In genomic region chr20:60838297-60838696, GRCh38 we compare ENCODE assay signal across 20 cellular contexts.
DNase-seq lines count a peak whose midpoint lies in the region; ATAC-seq, FAIRE-seq and TF ChIP-seq lines count a peak whose summit lies in the region.
"Had no signal": no experiment of that assay in that cellular context is flagged by ENCODE, and none has a peak within 500 bp of the region (broad histone marks: within the 10 kb centered on the region; RNA-seq: fewer than 3 reads in every experiment).

No MANE protein-coding gene starts in this region.

- no peak overlapping the region for H2BK120ac ChIP-seq in mesendoderm (ENCODE audit: low read depth, low read length)

- H3K79me1 ChIP-seq in mesendoderm (ENCODE audit: low read length) = no peaks in the 10 kb centered on the region

- no peak overlapping the region for H4K8ac ChIP-seq in mesendoderm (ENCODE audit: low read depth, low read length)

- H3K4ac ChIP-seq in mesendoderm (ENCODE audit: low read depth, low read length) = no peak overlapping the region

- H3K9ac ChIP-seq in HepG2 (ENCODE audit: insufficient read depth, low read depth, low read length) = no peak overlapping the region
- no peak overlapping the region for H3K9ac ChIP-seq in mesendoderm (ENCODE audit: low read length)

- H3K36me3 ChIP-seq in HepG2 (replicated peaks in 1 of 2; ENCODE audit: control insufficient read depth in 1 of 2, insufficient read depth in 2 of 2, low read length in 2 of 2) (no peaks in the 10 kb centered on the region), right lobe of liver (no peaks in the 10 kb centered on the region), RWPE2 (ENCODE audit: low read depth) (no peaks in the 10 kb centered on the region), mesendoderm (ENCODE audit: control insufficient read depth, insufficient read depth, low read length) (no peaks in the 10 kb centered on the region)
- H3K36me3 ChIP-seq: HAP-1 had no signal

- H3K18ac ChIP-seq in mesendoderm (ENCODE audit: low read length) = peak overlapping the region; percentile 52

- WGBS in HepG2 (ENCODE audit: low lambda C conversion rate) = 13% methylated on average over 3 of the region's 3 CpGs
- 30% methylated on average over 2 of the region's 3 CpGs for WGBS in right lobe of liver (ENCODE audit: insufficient coverage, low coverage, low lambda C conversion rate, missing lambda C conversion rate)
- WGBS in mesendoderm (ENCODE audit: extremely low coverage, insufficient coverage, low lambda C conversion rate) = no CpG with 5 or more reads among the region's 3 CpGs

- H3K27ac ChIP-seq in HepG2 (ENCODE audit: extremely low read length, insufficient read depth, low read length) = no peak overlapping the region
- H3K27ac ChIP-seq in right lobe of liver = no peak overlapping the region
- no peak overlapping the region for H3K27ac ChIP-seq in RWPE2 (ENCODE audit: poor library complexity, severe bottlenecking)
- no peak overlapping the region for H3K27ac ChIP-seq in mesendoderm (ENCODE audit: low read depth, low read length)
- H3K27ac ChIP-seq: 22Rv1, C4-2B had no signal

- H3K4me2 ChIP-seq in HepG2 (ENCODE audit: low read depth, low read length) = no peak overlapping the region
- H3K4me2 ChIP-seq in mesendoderm (ENCODE audit: low read length) = no peak overlapping the region

- no peaks in the 10 kb centered on the region for H3K79me2 ChIP-seq in HepG2 (ENCODE audit: insufficient read depth, low read length)
- no peaks in the 10 kb centered on the region for H3K79me2 ChIP-seq in mesendoderm (ENCODE audit: control insufficient read depth, insufficient read depth, low read length)

- H3K4me1 ChIP-seq in HepG2 (ENCODE audit: insufficient read depth, low read length) (no peaks in the 10 kb centered on the region), right lobe of liver (no peaks in the 10 kb centered on the region), RWPE2 (ENCODE audit: insufficient read depth, poor library complexity, severe bottlenecking) (no peaks in the 10 kb centered on the region), mesendoderm (ENCODE audit: control insufficient read depth, low read depth, low read length) (peaks cover 1% of the 10 kb centered on the region)
- H3K4me1 ChIP-seq: HAP-1 had no signal

- H4K5ac ChIP-seq in mesendoderm (ENCODE audit: low read length) = no peak overlapping the region

- TF ChIP-seq RAD21 in HepG2 (CRISPR knock-in tag; IDR thresholded peaks at IDR 0.05) = no peak

- TF ChIP-seq EP300 in HepG2 (IDR thresholded peaks at IDR 0.05; ENCODE audit: low read depth in 2 of 2, low read length in 2 of 2) (no peak), HepG2 (CRISPR knock-in tag; IDR thresholded peaks at IDR 0.05; ENCODE audit: borderline replicate concordance) (no peak)

- H2BK5ac ChIP-seq in mesendoderm (ENCODE audit: low read length) = no peak overlapping the region

- no peak overlapping the region for H2BK15ac ChIP-seq in mesendoderm (replicated peaks; ENCODE audit: low read depth)

- CTCF ChIA-PET in HepG2 (lab: Yijun Ruan, JAX; ENCODE audit: low intra/inter-chr PET ratio, low total read pairs) = no interaction called here

- DNase-seq in HepG2 (ENCODE audit: low spot score) (no peak), right lobe of liver (no peak), RWPE2 (ENCODE audit: low spot score) (no peak), mesendoderm (no peak), NAMALWA (ENCODE audit: low spot score) (no peak), C1 segment of cervical spinal cord (lab: John Stamatoyannopoulos, UW) (no peak)
- DNase-seq: Caco-2; CD4-positive, CD25-positive, alpha-beta regulatory T cell; CD8-positive, alpha-beta T cell; DMS153; DND-41; GOT3; HFFc6 had no signal

- TF ChIP-seq CTCF in HepG2 (CRISPR knock-in tag; IDR thresholded peaks at IDR 0.05) = no peak
- TF ChIP-seq CTCF in right lobe of liver (IDR thresholded peaks at IDR 0.05) = no peak
- TF ChIP-seq CTCF in RWPE2 (IDR thresholded peaks at IDR 0.05; ENCODE audit: poor library complexity, severe bottlenecking) = no peak

- no peak overlapping the region for H2AFZ ChIP-seq in HepG2 (ENCODE audit: low read length)

- H3K9me3 ChIP-seq in HepG2 (ENCODE audit: low read length) (peaks cover 73% of the 10 kb centered on the region), right lobe of liver (no peaks in the 10 kb centered on the region), RWPE2 (ENCODE audit: severe bottlenecking) (no peaks in the 10 kb centered on the region)
- H3K9me3 ChIP-seq: Caco-2, HAP-1 had no signal

- BruUV-seq in HepG2 (replicated peaks; lab: Mats Ljungman, UMichigan) = no TSS peak

- no peak overlapping the region for H3K4me3 ChIP-seq in HepG2 (replicated peaks in 1 of 3; ENCODE audit: insufficient read depth in 1 of 3, low read depth in 2 of 3, low read length in 3 of 3)
- H3K4me3 ChIP-seq in right lobe of liver = no peak overlapping the region
- no peak overlapping the region for H3K4me3 ChIP-seq in RWPE2 (ENCODE audit: severe bottlenecking)
- H3K4me3 ChIP-seq in mesendoderm (ENCODE audit: low read length) = no peak overlapping the region
- H3K4me3 ChIP-seq: HAP-1 had no signal

- in situ Hi-C loops in HepG2 (cut with HindIII; ENCODE audit: extremely low pct_ligation_motif_present, low pct_unique_long_range_greater_than_20kb) = no loop called here

- H2AK5ac ChIP-seq in mesendoderm (ENCODE audit: low read length) = no peak overlapping the region

- no peak overlapping the region for H3K56ac ChIP-seq in mesendoderm (ENCODE audit: low read length)

- POLR2A ChIA-PET in HepG2 (lab: Yijun Ruan, JAX) = no interaction called here

- ATAC-seq in HepG2 (no peak), right lobe of liver (no peak), RWPE2 (ENCODE audit: low read depth) (0 out of 3 replicates have a peak, but pooled peaks have one; percentile 19)
- ATAC-seq: CD8-positive, alpha-beta T cell had no signal

- H4K20me1 ChIP-seq in HepG2 (ENCODE audit: insufficient read depth, low read length) = no peaks in the 10 kb centered on the region

- intact Hi-C loops in HepG2 (cut with micrococcal nuclease; ENCODE audit: unreplicated experiment) = no loop called here
- intact Hi-C loops in right lobe of liver (cut with DNase I) = no loop called here

- H3K27me3 ChIP-seq in HepG2 (ENCODE audit: control insufficient read depth in 1 of 2, insufficient read depth in 2 of 2, low read length in 2 of 2) = no peaks in the 10 kb centered on the region
- no peaks in the 10 kb centered on the region for H3K27me3 ChIP-seq in right lobe of liver
- H3K27me3 ChIP-seq in RWPE2 (ENCODE audit: insufficient read depth, poor library complexity, severe bottlenecking) = peaks cover 95% of the 10 kb centered on the region
- H3K27me3 ChIP-seq in mesendoderm (ENCODE audit: insufficient read depth, low read length, poor library complexity) = no peaks in the 10 kb centered on the region

- no peak overlapping the region for H3K23ac ChIP-seq in mesendoderm (ENCODE audit: low read length)

- no peak for TF ChIP-seq POLR2A in HepG2 (IDR thresholded peaks at IDR 0.05; ENCODE audit: insufficient read depth in 1 of 2, low read depth in 2 of 2, low read length in 2 of 2)
- TF ChIP-seq POLR2A in right lobe of liver (IDR thresholded peaks at IDR 0.05) = no peak

- no peak for FAIRE-seq in HepG2 (lab: Jason Lieb, UNC)
- FAIRE-seq: A204.1, G401.6, GM12892, H54 had no signal

TF ChIP-seq in HepG2, 621 proteins besides CTCF, POLR2A, EP300 and RAD21:
- TF ChIP-seq ZNF234 (CRISPR knock-in tag; conservative IDR thresholded peaks at IDR 0.05) (no peak), RARG (CRISPR knock-in tag; IDR thresholded peaks at IDR 0.05; ENCODE audit: low read depth) (no peak), USF2 (IDR thresholded peaks at IDR 0.05; ENCODE audit: low read depth, low read length) (peak; percentile 47; the same call in 1 of the 2 replicates), USF2 (CRISPR knock-in tag; IDR thresholded peaks at IDR 0.05; ENCODE audit: borderline replicate concordance) (no peak), HCFC1 (IDR thresholded peaks at IDR 0.05; ENCODE audit: low read depth, low read length) (no peak), RAD51 (IDR thresholded peaks at IDR 0.05; ENCODE audit: borderline replicate concordance) (peak; percentile 77; the same call in 1 of the 2 replicates), ZNF431 (CRISPR knock-in tag; IDR thresholded peaks at IDR 0.05; ENCODE audit: borderline replicate concordance, low read depth) (no peak), ZNF788 (CRISPR knock-in tag; IDR thresholded peaks at IDR 0.05; ENCODE audit: borderline replicate concordance) (no peak)
